Comparison of ENCODE assay signal across 8 cellular contexts in the genomic region with DNA sequence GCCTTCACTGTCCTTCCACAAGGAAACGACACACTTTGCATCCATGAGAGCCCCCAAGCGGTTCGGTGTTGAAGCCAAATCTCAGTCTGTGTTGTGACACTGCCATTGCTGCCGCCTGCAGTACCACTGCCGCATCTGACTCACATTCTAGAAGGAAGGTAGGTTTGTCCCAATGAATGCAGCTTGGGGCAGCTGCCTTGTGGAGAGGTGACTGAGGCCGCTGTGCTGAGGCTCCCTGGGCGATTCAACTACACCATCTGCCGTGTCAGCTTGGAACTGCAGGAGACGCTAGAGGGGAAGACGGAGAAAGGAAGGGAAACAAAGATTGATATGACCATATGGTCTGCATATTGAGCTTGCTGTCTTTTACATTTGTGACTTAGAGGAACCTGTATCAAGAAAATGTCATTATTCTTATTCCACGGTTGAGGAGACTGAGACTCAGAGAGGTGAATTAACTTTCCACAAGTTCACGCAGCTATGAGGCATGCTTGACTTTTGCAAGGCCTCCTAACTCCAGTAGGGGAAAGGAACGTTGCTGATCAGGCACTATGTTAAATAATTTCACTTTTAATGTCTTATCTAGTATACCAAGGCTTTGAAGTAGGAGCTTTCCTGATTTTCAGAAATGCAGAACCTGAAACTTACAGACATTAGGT. TPM values are rescaled to one million over a fixed set of nuclear protein-coding genes. Genes with fewer than 3 reads are reported as not detected.
DNase-seq lines count a peak whose midpoint lies in the region; ATAC-seq and TF ChIP-seq lines count a peak whose summit lies in the region.

No MANE protein-coding gene starts in this region.

- H3K9me3 ChIP-seq in CD8-positive, alpha-beta T cell (ENCODE audit: low read length): no peaks in the 10 kb centered on the region
- H3K9me3 ChIP-seq in liver (ENCODE audit: control insufficient read depth in 4 of 4, low read length in 3 of 4): no peaks in the 10 kb centered on the region

- no peak overlapping the region for H3K4me3 Mint-ChIP-seq in CD8-positive, alpha-beta T cell
- H3K4me3 Mint-ChIP-seq in activated CD4-positive, alpha-beta T cell treated with anti-CD3 and anti-CD28 coated beads for 36 hours: no peak overlapping the region

- TF ChIP-seq CTCF in CD8-positive, alpha-beta T cell (IDR thresholded peaks at IDR 0.05): peak; percentile 78
- TF ChIP-seq CTCF in choroid plexus epithelial cell (conservative IDR thresholded peaks at IDR 0.05; ENCODE audit: low read depth, low read length): peak; percentile 100
- TF ChIP-seq CTCF in liver (IDR thresholded peaks at IDR 0.05; ENCODE audit: low read depth, low read length, missing input control): peak; percentile 97

- H3K9ac ChIP-seq in liver (ENCODE audit: low read depth in 1 of 2, low read length in 2 of 2): no peak overlapping the region

- CTCF ChIA-PET in CD8-positive, alpha-beta T cell (lab: Charles Lee): interaction anchor here (0.6 to 5.4 kb wide), 28 partner anchors 8 to 332 kb away, joined by 3 to 130 read pairs (median 4); no protein-coding TSS in a partner anchor
- CTCF ChIA-PET in activated CD4-positive, alpha-beta T cell treated with anti-CD3 and anti-CD28 coated beads for 36 hours (lab: Charles Lee): interaction anchor here (0.6 to 2.8 kb wide), 47 partner anchors 10 to 634 kb away, joined by 3 to 130 read pairs (median 4); a partner anchor contains a TSS

- no peak overlapping the region for H3K27ac ChIP-seq in CD8-positive, alpha-beta T cell (ENCODE audit: low read depth, low read length)
- no peak overlapping the region for H3K27ac ChIP-seq in liver (ENCODE audit: low read depth in 1 of 2, low read length in 2 of 2)

- H3K27me3 Mint-ChIP-seq in CD8-positive, alpha-beta T cell (ENCODE audit: low read depth): peaks cover 5% of the 10 kb centered on the region
- no peaks in the 10 kb centered on the region for H3K27me3 Mint-ChIP-seq in activated CD4-positive, alpha-beta T cell treated with anti-CD3 and anti-CD28 coated beads for 36 hours

- peak; percentile 99 to 100 for TF ChIP-seq RAD21 in liver (IDR thresholded peaks at IDR 0.05)

- DNase-seq in CD8-positive, alpha-beta T cell: peak; percentile 45 to 76 (median 55)
- DNase-seq in NCI-H524 (lab: John Stamatoyannopoulos, UW): peak; percentile 94 to 97
- peak; percentile 88 for DNase-seq in activated CD4-positive, alpha-beta T cell treated with anti-CD3 and anti-CD28 coated beads for 36 hours
- DNase-seq in choroid plexus epithelial cell (ENCODE audit: low read depth): peak; percentile 80
- peak; percentile 28 for DNase-seq in stimulated activated CD8-positive, alpha-beta memory T cell treated with anti-CD3 and anti-CD28 coated beads, Interleukin-12 subunit alpha, Interleukin-12 subunit beta, amount 100 ng/mL, for 24 hours (ENCODE audit: extremely low read depth)

- H3K36me3 ChIP-seq in CD8-positive, alpha-beta T cell (ENCODE audit: insufficient read depth, low read length): no peaks in the 10 kb centered on the region
- H3K36me3 ChIP-seq in liver (ENCODE audit: control insufficient read depth in 4 of 4, insufficient read depth in 3 of 4, low read depth in 1 of 4, low read length in 3 of 4): no peaks in the 10 kb centered on the region

- H3K27ac Mint-ChIP-seq in CD8-positive, alpha-beta T cell: no peak overlapping the region
- H3K27ac Mint-ChIP-seq in activated CD4-positive, alpha-beta T cell treated with anti-CD3 and anti-CD28 coated beads for 36 hours: no peak overlapping the region

- H3K4me3 ChIP-seq in CD8-positive, alpha-beta T cell (ENCODE audit: low read depth, low read length): no peak overlapping the region
- H3K4me3 ChIP-seq in choroid plexus epithelial cell (ENCODE audit: low read depth, low read length) (no peak overlapping the region), liver (ENCODE audit: low read depth in 1 of 3, low read length in 3 of 3) (no peak overlapping the region)

- POLR2A ChIA-PET in CD8-positive, alpha-beta T cell (lab: Charles Lee): interaction anchor here (1.5 kb wide), 1 partner anchor 95 kb away, joined by 4 read pairs; no protein-coding TSS in a partner anchor
- POLR2A ChIA-PET in activated CD4-positive, alpha-beta T cell treated with anti-CD3 and anti-CD28 coated beads for 36 hours (lab: Charles Lee): no interaction called here

- WGBS in liver: 19% methylated on average over 13 of the region's 13 CpGs

- no peaks in the 10 kb centered on the region for H3K4me1 ChIP-seq in CD8-positive, alpha-beta T cell (ENCODE audit: insufficient read depth, low read length)
- no peaks in the 10 kb centered on the region for H3K4me1 ChIP-seq in liver (ENCODE audit: control insufficient read depth in 4 of 4, insufficient read depth in 4 of 4, low read length in 3 of 4)

- no peaks in the 10 kb centered on the region for H3K36me3 Mint-ChIP-seq in CD8-positive, alpha-beta T cell
- H3K36me3 Mint-ChIP-seq in activated CD4-positive, alpha-beta T cell treated with anti-CD3 and anti-CD28 coated beads for 36 hours (ENCODE audit: low read depth): no peaks in the 10 kb centered on the region

- H3K27me3 ChIP-seq in CD8-positive, alpha-beta T cell (ENCODE audit: insufficient read depth, low read length): no peaks in the 10 kb centered on the region
- no peaks in the 10 kb centered on the region for H3K27me3 ChIP-seq in liver (ENCODE audit: control insufficient read depth in 4 of 4, insufficient read depth in 4 of 4, low read length in 3 of 4)

- ATAC-seq in CD8-positive, alpha-beta T cell: peak; percentile 98
- ATAC-seq in GM19397 (IDR thresholded peaks at IDR 0.05; ENCODE audit: unreplicated experiment) (peak; percentile 95), HG03457 (IDR thresholded peaks at IDR 0.05; ENCODE audit: unreplicated experiment) (peak; percentile 86)
- ATAC-seq in activated CD4-positive, alpha-beta T cell treated with anti-CD3 and anti-CD28 coated beads for 36 hours: peak; percentile 100

- H3K9me3 Mint-ChIP-seq in CD8-positive, alpha-beta T cell: no peaks in the 10 kb centered on the region
- no peaks in the 10 kb centered on the region for H3K9me3 Mint-ChIP-seq in activated CD4-positive, alpha-beta T cell treated with anti-CD3 and anti-CD28 coated beads for 36 hours (ENCODE audit: low read depth)

- intact Hi-C loops in CD8-positive, alpha-beta T cell (cut with DNase I, micrococcal nuclease): loop anchor here (2.0 kb wide), 4 partner anchors 94 to 622 kb away; no protein-coding TSS in a partner anchor
- intact Hi-C loops in activated CD4-positive, alpha-beta T cell treated with anti-CD3 and anti-CD28 coated beads for 36 hours (cut with DNase I, micrococcal nuclease): loop anchor here (2.0 to 5.0 kb wide), 6 partner anchors 44 to 320 kb away; a partner anchor contains a TSS

- H3K4me1 Mint-ChIP-seq in CD8-positive, alpha-beta T cell (ENCODE audit: low read depth): no peaks in the 10 kb centered on the region
- H3K4me1 Mint-ChIP-seq in activated CD4-positive, alpha-beta T cell treated with anti-CD3 and anti-CD28 coated beads for 36 hours: no peaks in the 10 kb centered on the region

TF ChIP-seq in liver, 16 proteins besides CTCF, POLR2A, EP300 and RAD21:
- TF ChIP-seq RXRA (IDR thresholded peaks at IDR 0.05): peak; percentile 17 to 38
- no peak for TF ChIP-seq TAF1 (conservative IDR thresholded peaks at IDR 0.05)

RNA-seq across cellular contexts. Expression of a gene that starts 43.5 kb away (rescaled TPM):
- total RNA-seq in CD8-positive, alpha-beta T cell: 10 to 100 TPM; 39.6 to 44.6 TPM
- 100 to 1,000 TPM; 121 to 134 TPM for total RNA-seq in activated CD4-positive, alpha-beta T cell treated with anti-CD3 and anti-CD28 coated beads for 36 hours
- total RNA-seq in liver: 100 to 1,000 TPM in 1 of 2 donors, 10 to 100 TPM in 1; 77.2 to 265 TPM
- polyA plus RNA-seq in liver: 100 to 1,000 TPM in 1 of 2 donors, 10 to 100 TPM in 1; 77.4 to 120 TPM

Comparison
In these comparisons a context has a peak if more than half of its experiments do, and no peak if none do; other contexts are left out.
1. DNase-seq: peak in every context shown above with its lines; median percentile 96 in NCI-H524; 88 in activated CD4-positive, alpha-beta T cell treated with anti-CD3 and anti-CD28 coated beads for 36 hours; 80 in choroid plexus epithelial cell; 55 in CD8-positive, alpha-beta T cell; 28 in stimulated activated CD8-positive, alpha-beta memory T cell treated with anti-CD3 and anti-CD28 coated beads, Interleukin-12 subunit alpha, Interleukin-12 subunit beta, amount 100 ng/mL, for 24 hours.